ENCODE assay signal across 3 cellular contexts in the genomic region with DNA sequence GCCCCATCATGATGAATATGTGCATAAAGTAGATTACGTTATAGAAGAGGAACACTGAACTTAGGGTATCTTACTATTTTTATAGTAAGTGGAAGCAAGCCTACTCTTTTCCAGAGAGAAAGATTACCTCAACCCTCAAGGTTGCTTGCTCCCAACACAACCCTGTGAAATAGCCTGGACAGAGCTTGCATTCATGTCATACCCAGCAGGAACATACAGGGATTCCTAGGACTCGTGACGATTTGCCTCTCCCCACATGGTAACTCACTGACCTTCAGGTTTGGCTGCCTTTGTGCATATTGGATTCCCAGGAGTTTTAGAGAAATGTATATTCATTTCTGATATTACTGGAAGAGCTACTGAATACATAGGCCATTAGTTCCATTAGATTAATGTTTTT.
"Had no signal": no experiment of that assay in that cellular context is flagged by ENCODE, and none has a peak within 500 bp of the region (broad histone marks: within the 10 kb centered on the region; RNA-seq: fewer than 3 reads in every experiment).

No MANE protein-coding gene starts in this region.

- DNase-seq: GDM1, GF-D8 had no signal

- H3K4me3 ChIP-seq: GM12878 had no signal

- ATAC-seq: GM12878 had no signal
